Comparison of ENCODE assay signal across 30 cellular contexts in genomic region chr4:183343730-183344129, GRCh38. TPM values are rescaled to one million over a fixed set of nuclear protein-coding genes. Genes with fewer than 3 reads are reported as not detected.
"Had no signal": no experiment of that assay in that cellular context is flagged by ENCODE, and none has a peak within 500 bp of the region (broad histone marks: within the 10 kb centered on the region; RNA-seq: fewer than 3 reads in every experiment).

No MANE protein-coding gene starts in this region.

- ATAC-seq: activated CD8-positive, alpha-beta T cell treated with anti-CD3 and anti-CD28 coated beads, Interleukin-2, amount 10 ng/mL, durations not matched to agents 7 days and 5 days; Panc1 had no signal

- H3K27ac Mint-ChIP-seq: activated CD8-positive, alpha-beta T cell treated with anti-CD3 and anti-CD28 coated beads, Interleukin-2, amount 10 ng/mL, durations not matched to agents 7 days and 5 days; activated naive CD8-positive, alpha-beta T cell treated with anti-CD3 and anti-CD28 coated beads, Interleukin-2, amount 10 ng/mL, durations not matched to agents 7 days and 5 days had no signal

- H3K9me3 ChIP-seq: adrenal gland, SJCRH30, SK-N-SH had no signal

- H3K4me2 ChIP-seq: SK-N-SH had no signal

- H3K36me3 ChIP-seq: adrenal gland, SJCRH30 had no signal

- H3K4me1 ChIP-seq: SJCRH30 had no signal

- DNase-seq: activated CD4-positive, alpha-beta T cell treated with anti-CD3 and anti-CD28 coated beads, Interleukin-2, amount 50 U/mL, for 4 hours; activated CD4-positive, CD25-positive, alpha-beta regulatory T cell; activated CD8-positive, alpha-beta memory T cell treated with anti-CD3 and anti-CD28 coated beads, Interleukin-2, amount 50 U/mL, for 48 hours; activated CD8-positive, alpha-beta T cell treated with anti-CD3 and anti-CD28 coated beads, Interleukin-2, amount 10 ng/mL, durations not matched to agents 7 days and 5 days; activated naive CD4-positive, alpha-beta T cell treated with anti-CD3 and anti-CD28 coated beads, Interleukin-2, amount 50 U/mL, for 16 hours; activated naive CD8-positive, alpha-beta T cell treated with anti-CD3 and anti-CD28 coated beads, Interleukin-2, amount 10 ng/mL, durations not matched to agents 7 days and 5 days; activated T-cell treated with anti-CD3 and anti-CD28 coated beads, Interleukin-2, amount 50 U/mL, for 1 hour; anterior cingulate cortex; caudate nucleus; KG1; NCI-H1092; NCI-H1930; NCI-H2171; NCI-H2227 treated with DMSO at 0.1 percent for 48 hours; NCI-H526; NCI-H82; NK-92 treated with Interleukin-12 subunit alpha and Interleukin-12 subunit beta, amount 100 ng/mL, for 24 hours; OCI-M1; Right ventricle myocardium superior; RPMI8226; SJCRH30; SK-N-SH; T-helper 1 cell had no signal

- H3K4me3 Mint-ChIP-seq: activated CD8-positive, alpha-beta T cell treated with anti-CD3 and anti-CD28 coated beads, Interleukin-2, amount 10 ng/mL, durations not matched to agents 7 days and 5 days had no signal

- H3K4me3 ChIP-seq: adrenal gland, SJCRH30 had no signal

- H3K27me3 ChIP-seq: SJCRH30 had no signal

- H3K36me3 Mint-ChIP-seq: activated naive CD8-positive, alpha-beta T cell treated with anti-CD3 and anti-CD28 coated beads, Interleukin-2, amount 10 ng/mL, durations not matched to agents 7 days and 5 days had no signal

- H3K27ac ChIP-seq: adrenal gland, SJCRH30, VCaP had no signal

- H3K9ac ChIP-seq: SK-N-SH had no signal

- H3K9me3 Mint-ChIP-seq: activated naive CD8-positive, alpha-beta T cell treated with anti-CD3 and anti-CD28 coated beads, Interleukin-2, amount 10 ng/mL, durations not matched to agents 7 days and 5 days had no signal

RNA-seq across cellular contexts. Expression of gene CLDN24, which starts 21.5 kb away (rescaled TPM):
- total RNA-seq: activated CD8-positive, alpha-beta T cell treated with anti-CD3 and anti-CD28 coated beads, Interleukin-2, amount 10 ng/mL, durations not matched to agents 7 days and 5 days; activated naive CD8-positive, alpha-beta T cell treated with anti-CD3 and anti-CD28 coated beads, Interleukin-2, amount 10 ng/mL, durations not matched to agents 7 days and 5 days; adrenal gland; LHCN-M2; M059J; NCI-H460; Right ventricle myocardium superior; SJCRH30; T-helper 2 cell treated with Interferon-gamma antibody and Interleukin-4, amounts not matched to agents 100 ng/mL and 5 ng/mL, for 36 hours had no signal
- polyA plus RNA-seq: adrenal gland, SK-N-SH had no signal

RNA-seq across cellular contexts. Expression of gene CLDN22, which starts 23.7 kb away (rescaled TPM):
- total RNA-seq: activated CD8-positive, alpha-beta T cell treated with anti-CD3 and anti-CD28 coated beads, Interleukin-2, amount 10 ng/mL, durations not matched to agents 7 days and 5 days; activated naive CD8-positive, alpha-beta T cell treated with anti-CD3 and anti-CD28 coated beads, Interleukin-2, amount 10 ng/mL, durations not matched to agents 7 days and 5 days; adrenal gland; LHCN-M2; NCI-H460; Right ventricle myocardium superior; SJCRH30; T-helper 2 cell treated with Interferon-gamma antibody and Interleukin-4, amounts not matched to agents 100 ng/mL and 5 ng/mL, for 36 hours had no signal
- polyA plus RNA-seq: adrenal gland had no signal
